12 cellular contexts compared by ENCODE assay signal in genomic region chr1:198519639-198520501, GRCh38. TPM values are rescaled to one million over a fixed set of nuclear protein-coding genes. Genes with fewer than 3 reads are reported as not detected.
DNase-seq lines count a peak whose midpoint lies in the region; ATAC-seq and TF ChIP-seq lines count a peak whose summit lies in the region.
"Had no signal": no experiment of that assay in that cellular context is flagged by ENCODE, and none has a peak within 500 bp of the region (broad histone marks: within the 10 kb centered on the region; RNA-seq: fewer than 3 reads in every experiment).

No MANE protein-coding gene starts in this region.

- no peak overlapping the region for H3K4me3 ChIP-seq in smooth muscle cell

- H3K4me1 ChIP-seq in smooth muscle cell (ENCODE audit: low read depth), result no peaks in the 10 kb centered on the region

- peak overlapping the region; percentile 1 for H2AFZ ChIP-seq in smooth muscle cell (ENCODE audit: low read depth)

- H3K4me1 Mint-ChIP-seq in activated CD4-positive, alpha-beta T cell treated with anti-CD3 and anti-CD28 coated beads, Interleukin-2, amount 10 ng/mL, durations not matched to agents 24 days and 14 days, result peaks cover 52% of the 10 kb centered on the region
- H3K4me1 Mint-ChIP-seq in activated CD8-positive, alpha-beta T cell treated with anti-CD3 and anti-CD28 coated beads, Interleukin-2, amount 10 ng/mL, durations not matched to agents 7 days and 5 days (ENCODE audit: low read depth), result peaks cover 52% of the 10 kb centered on the region
- H3K4me1 Mint-ChIP-seq in type B pancreatic cell (ENCODE audit: unreplicated experiment), result no peaks in the 10 kb centered on the region
- peaks cover 11% of the 10 kb centered on the region for H3K4me1 Mint-ChIP-seq in CD14-positive monocyte
- H3K4me1 Mint-ChIP-seq: nephron had no signal

- no peak overlapping the region for H3K4me2 ChIP-seq in smooth muscle cell

- no peaks in the 10 kb centered on the region for H3K36me3 ChIP-seq in smooth muscle cell (ENCODE audit: low read depth)

- H3F3A ChIP-seq in smooth muscle cell (ENCODE audit: low read depth), result peaks cover 4% of the 10 kb centered on the region

- intact Hi-C loops in activated CD4-positive, alpha-beta T cell treated with anti-CD3 and anti-CD28 coated beads, Interleukin-2, amount 10 ng/mL, durations not matched to agents 24 days and 14 days (cut with micrococcal nuclease), result loop anchor here (1.0 to 10.0 kb wide), 7 partner anchors 53 to 744 kb away; no protein-coding TSS in a partner anchor
- intact Hi-C loops in CD14-positive monocyte (cut with micrococcal nuclease), result no loop called here

- H3K27ac Mint-ChIP-seq in activated CD4-positive, alpha-beta T cell treated with anti-CD3 and anti-CD28 coated beads, Interleukin-2, amount 10 ng/mL, durations not matched to agents 24 days and 14 days, result peak overlapping the region; percentile 78
- peak overlapping the region; percentile 77 for H3K27ac Mint-ChIP-seq in activated CD8-positive, alpha-beta T cell treated with anti-CD3 and anti-CD28 coated beads, Interleukin-2, amount 10 ng/mL, durations not matched to agents 7 days and 5 days
- H3K27ac Mint-ChIP-seq in type B pancreatic cell (no peak overlapping the region), CD14-positive monocyte (no peak overlapping the region)
- H3K27ac Mint-ChIP-seq: nephron had no signal

- POLR2A ChIA-PET in activated CD8-positive, alpha-beta T cell treated with anti-CD3 and anti-CD28 coated beads, Interleukin-2, amount 10 ng/mL, durations not matched to agents 7 days and 5 days (lab: Charles Lee), result interaction anchor here (0.7 to 2.5 kb wide), 7 partner anchors 30 to 179 kb away, joined by 3 to 15 read pairs (median 4); partner anchors contain the start of gene PTPRC

- no peaks in the 10 kb centered on the region for H3K9me3 ChIP-seq in smooth muscle cell (replicated peaks; ENCODE audit: low read depth)

- TF ChIP-seq CTCF in smooth muscle cell (IDR thresholded peaks at IDR 0.05; ENCODE audit: borderline replicate concordance, insufficient read depth, poor library complexity, severe bottlenecking) (no peak), type B pancreatic cell (conservative IDR thresholded peaks at IDR 0.05) (no peak), CD14-positive monocyte (IDR thresholded peaks at IDR 0.05) (no peak)

- H4K20me1 ChIP-seq in smooth muscle cell (ENCODE audit: low read depth), result no peaks in the 10 kb centered on the region

- H3K27me3 ChIP-seq in smooth muscle cell (ENCODE audit: low read depth), result no peaks in the 10 kb centered on the region

- WGBS in smooth muscle cell (ENCODE audit: low lambda C conversion rate), result 83% methylated on average over 10 of the region's 10 CpGs

- H3K79me2 ChIP-seq in smooth muscle cell (ENCODE audit: low read depth), result no peaks in the 10 kb centered on the region

- no peaks in the 10 kb centered on the region for H3K36me3 Mint-ChIP-seq in activated CD4-positive, alpha-beta T cell treated with anti-CD3 and anti-CD28 coated beads, Interleukin-2, amount 10 ng/mL, durations not matched to agents 24 days and 14 days (ENCODE audit: low read depth)
- no peaks in the 10 kb centered on the region for H3K36me3 Mint-ChIP-seq in activated CD8-positive, alpha-beta T cell treated with anti-CD3 and anti-CD28 coated beads, Interleukin-2, amount 10 ng/mL, durations not matched to agents 7 days and 5 days (ENCODE audit: low read depth)
- H3K36me3 Mint-ChIP-seq in type B pancreatic cell (no peaks in the 10 kb centered on the region), CD14-positive monocyte (peaks cover 0 to under 1% of the 10 kb centered on the region in 2 donors)

- peak overlapping the region; percentile 59 for H3K4me3 Mint-ChIP-seq in activated CD4-positive, alpha-beta T cell treated with anti-CD3 and anti-CD28 coated beads, Interleukin-2, amount 10 ng/mL, durations not matched to agents 24 days and 14 days
- H3K4me3 Mint-ChIP-seq in activated CD8-positive, alpha-beta T cell treated with anti-CD3 and anti-CD28 coated beads, Interleukin-2, amount 10 ng/mL, durations not matched to agents 7 days and 5 days, result peak overlapping the region; percentile 71
- H3K4me3 Mint-ChIP-seq in type B pancreatic cell, result no peak overlapping the region
- H3K4me3 Mint-ChIP-seq in CD14-positive monocyte, result no peak overlapping the region
- H3K4me3 Mint-ChIP-seq: nephron had no signal

- H3K9ac ChIP-seq in smooth muscle cell (ENCODE audit: low read depth), result no peak overlapping the region

- CTCF ChIA-PET in activated CD8-positive, alpha-beta T cell treated with anti-CD3 and anti-CD28 coated beads, Interleukin-2, amount 10 ng/mL, durations not matched to agents 7 days and 5 days (lab: Charles Lee), result interaction anchor here (0.7 to 3.2 kb wide), 14 partner anchors 34 to 166 kb away, joined by 3 to 16 read pairs (median 4); partner anchors contain the start of gene PTPRC

- peak; percentile 5 for ATAC-seq in HG02870 (IDR thresholded peaks at IDR 0.05; ENCODE audit: unreplicated experiment)
- no peak for ATAC-seq in activated CD8-positive, alpha-beta T cell treated with anti-CD3 and anti-CD28 coated beads, Interleukin-2, amount 10 ng/mL, durations not matched to agents 7 days and 5 days

- H3K27ac ChIP-seq in smooth muscle cell (ENCODE audit: low read depth), result no peak overlapping the region

- peaks cover 4% of the 10 kb centered on the region for H3K9me3 Mint-ChIP-seq in activated CD4-positive, alpha-beta T cell treated with anti-CD3 and anti-CD28 coated beads, Interleukin-2, amount 10 ng/mL, durations not matched to agents 24 days and 14 days
- H3K9me3 Mint-ChIP-seq in activated CD8-positive, alpha-beta T cell treated with anti-CD3 and anti-CD28 coated beads, Interleukin-2, amount 10 ng/mL, durations not matched to agents 7 days and 5 days (ENCODE audit: insufficient read depth), result no peaks in the 10 kb centered on the region
- H3K9me3 Mint-ChIP-seq in type B pancreatic cell, result no peaks in the 10 kb centered on the region
- H3K9me3 Mint-ChIP-seq in CD14-positive monocyte, result peaks cover 0 to 2% (median 0%) of the 10 kb centered on the region in 7 donors
- H3K9me3 Mint-ChIP-seq: nephron had no signal

- no peaks in the 10 kb centered on the region for H3K27me3 Mint-ChIP-seq in activated CD4-positive, alpha-beta T cell treated with anti-CD3 and anti-CD28 coated beads, Interleukin-2, amount 10 ng/mL, durations not matched to agents 24 days and 14 days
- no peaks in the 10 kb centered on the region for H3K27me3 Mint-ChIP-seq in activated CD8-positive, alpha-beta T cell treated with anti-CD3 and anti-CD28 coated beads, Interleukin-2, amount 10 ng/mL, durations not matched to agents 7 days and 5 days (ENCODE audit: low read depth)
- H3K27me3 Mint-ChIP-seq in type B pancreatic cell (no peaks in the 10 kb centered on the region), CD14-positive monocyte (ENCODE audit: low read depth in 3 of 3) (peaks cover 0 to 4% (median 0%) of the 10 kb centered on the region in 3 donors)

- DNase-seq in activated CD4-positive, alpha-beta T cell treated with anti-CD3 and anti-CD28 coated beads, Interleukin-2, amount 10 ng/mL, durations not matched to agents 24 days and 14 days, result peak; percentile 64
- no peak for DNase-seq in activated CD4-positive, alpha-beta T cell treated with anti-CD3 and anti-CD28 coated beads for 4 hours
- DNase-seq in activated CD8-positive, alpha-beta T cell treated with anti-CD3 and anti-CD28 coated beads, Interleukin-2, amount 10 ng/mL, durations not matched to agents 7 days and 5 days, result no peak
- DNase-seq in smooth muscle cell (lab: John Stamatoyannopoulos, UW; ENCODE audit: unreplicated experiment), result no peak
- DNase-seq in type B pancreatic cell (ENCODE audit: extremely low spot score, unreplicated experiment), result no peak
- no peak for DNase-seq in CD14-positive monocyte (ENCODE audit: low spot score)
- no peak for DNase-seq in D341Med (ENCODE audit: low spot score)
- DNase-seq: NCI-H2107; stimulated activated CD4-positive, alpha-beta T cell treated with anti-CD3 and anti-CD28 coated beads, Interleukin-2, amount 100 ng/mL, for 24 hours had no signal

RNA-seq across cellular contexts. Expression of gene ATP6V1G3, which starts 20.6 kb away (rescaled TPM):
- not detected in 2 replicates for total RNA-seq in activated CD4-positive, alpha-beta T cell treated with anti-CD3 and anti-CD28 coated beads, Interleukin-2, amount 10 ng/mL, durations not matched to agents 24 days and 14 days
- total RNA-seq in activated CD8-positive, alpha-beta T cell treated with anti-CD3 and anti-CD28 coated beads, Interleukin-2, amount 10 ng/mL, durations not matched to agents 7 days and 5 days, result not detected
- total RNA-seq in smooth muscle cell (not detected in 2 replicates), type B pancreatic cell (ENCODE audit: low replicate concordance) (0.69 and 0.89 TPM in 2 replicates)
- polyA plus RNA-seq in smooth muscle cell (0.43 TPM in 1 of 2 replicates, not detected in the other), CD14-positive monocyte (not detected)
- total RNA-seq: urinary bladder had no signal
- polyA plus RNA-seq: urinary bladder had no signal

Comparison
In these comparisons a context has a peak if more than half of its experiments do, and no peak if none do; other contexts are left out.
1. H3K27ac Mint-ChIP-seq: peak in activated CD4-positive, alpha-beta T cell treated with anti-CD3 and anti-CD28 coated beads, Interleukin-2, amount 10 ng/mL, durations not matched to agents 24 days and 14 days (single experiment) and activated CD8-positive, alpha-beta T cell treated with anti-CD3 and anti-CD28 coated beads, Interleukin-2, amount 10 ng/mL, durations not matched to agents 7 days and 5 days (single experiment); none in type B pancreatic cell (single experiment) and CD14-positive monocyte (0 of 7).
2. H3K4me3 Mint-ChIP-seq: peak in activated CD4-positive, alpha-beta T cell treated with anti-CD3 and anti-CD28 coated beads, Interleukin-2, amount 10 ng/mL, durations not matched to agents 24 days and 14 days (single experiment) and activated CD8-positive, alpha-beta T cell treated with anti-CD3 and anti-CD28 coated beads, Interleukin-2, amount 10 ng/mL, durations not matched to agents 7 days and 5 days (single experiment); none in type B pancreatic cell (single experiment) and CD14-positive monocyte (0 of 2).